10 cellular contexts compared by ENCODE assay signal in genomic region chr10:14554091-14554842, GRCh38.
DNase-seq lines count a peak whose midpoint lies in the region; ATAC-seq lines count a peak whose summit lies in the region.
"Had no signal": no experiment of that assay in that cellular context is flagged by ENCODE, and none has a peak within 500 bp of the region (broad histone marks: within the 10 kb centered on the region; RNA-seq: fewer than 3 reads in every experiment).

No MANE protein-coding gene starts in this region.

- no peaks in the 10 kb centered on the region for H3K27me3 ChIP-seq in effector memory CD4-positive, alpha-beta T cell (replicated peaks; ENCODE audit: control insufficient read depth, insufficient read depth, low read length, poor library complexity, severe bottlenecking)
- H3K27me3 ChIP-seq: SJCRH30 had no signal

- H3K9me3 ChIP-seq in effector memory CD4-positive, alpha-beta T cell (ENCODE audit: control insufficient read depth, low read length) = no peaks in the 10 kb centered on the region
- H3K9me3 ChIP-seq: SJCRH30 had no signal

- ATAC-seq in GM19397 (IDR thresholded peaks at IDR 0.05; ENCODE audit: unreplicated experiment) = no peak
- ATAC-seq in HG03460 (IDR thresholded peaks at IDR 0.05; ENCODE audit: unreplicated experiment) = no peak

- H3K36me3 ChIP-seq in effector memory CD4-positive, alpha-beta T cell (ENCODE audit: control insufficient read depth, insufficient read depth, low read length) = peaks cover 11% of the 10 kb centered on the region
- H3K36me3 ChIP-seq: SJCRH30 had no signal

- H3K4me1 ChIP-seq in effector memory CD4-positive, alpha-beta T cell (ENCODE audit: control insufficient read depth, insufficient read depth, low read length, poor library complexity, severe bottlenecking) = peaks cover 61% of the 10 kb centered on the region
- H3K4me1 ChIP-seq: SJCRH30 had no signal

- DNase-seq in DMS153 (lab: John Stamatoyannopoulos, UW) (peak; percentile 13), DMS153 treated with DMSO at 0.1 percent for 48 hours (lab: John Stamatoyannopoulos, UW; ENCODE audit: unreplicated experiment) (no peak), NCI-H774 (lab: John Stamatoyannopoulos, UW) (peak; percentile 55), renal cortical epithelial cell (ENCODE audit: low read depth) (peak; percentile 89), NCI-H1436 (lab: John Stamatoyannopoulos, UW) (no peak)
- DNase-seq in effector memory CD4-positive, alpha-beta T cell = no peak
- DNase-seq: SJCRH30; stimulated activated CD4-positive, alpha-beta T cell treated with anti-CD3 and anti-CD28 coated beads, Interleukin-1b, Interleukin-23, amount 100 ng/mL, for 48 hours had no signal

- no peak overlapping the region for H3K4me3 ChIP-seq in effector memory CD4-positive, alpha-beta T cell (ENCODE audit: insufficient read depth, low read depth, low read length, poor library complexity, severe bottlenecking)
- H3K4me3 ChIP-seq: SJCRH30 had no signal

- peak overlapping the region; percentile 67 for H3K27ac ChIP-seq in effector memory CD4-positive, alpha-beta T cell (ENCODE audit: insufficient read depth, low read length, poor library complexity, severe bottlenecking)
- H3K27ac ChIP-seq: SJCRH30 had no signal

Comparison
In these comparisons a context has a peak if more than half of its experiments do, and no peak if none do; other contexts are left out.
1. DNase-seq: peak in DMS153 (single experiment), NCI-H774 (single experiment) and renal cortical epithelial cell (single experiment); none in DMS153 treated with DMSO at 0.1 percent for 48 hours (single experiment), effector memory CD4-positive, alpha-beta T cell (0 of 3) and NCI-H1436 (single experiment).